In genomic region chr5:134555889-134556311, GRCh38 we compare ENCODE assay signal across 8 cellular contexts. TPM values are rescaled to one million over a fixed set of nuclear protein-coding genes. Genes with fewer than 3 reads are reported as not detected.
DNase-seq lines count a peak whose midpoint lies in the region; ATAC-seq lines count a peak whose summit lies in the region.

No MANE protein-coding gene starts in this region.

- ATAC-seq in Right ventricle myocardium inferior (no peak), HG03521 (IDR thresholded peaks at IDR 0.05; ENCODE audit: unreplicated experiment) (no peak)

- intact Hi-C loops in Right ventricle myocardium inferior (cut with DNase I) (loop anchor here (2.0 kb wide), 1 partner anchor 29 kb away; no protein-coding TSS in a partner anchor), cardiac septum (cut with DNase I) (no loop called here)

- DNase-seq in Right ventricle myocardium inferior (ENCODE audit: missing footprints), result peak; percentile 85
- DNase-seq in cardiac septum (ENCODE audit: low spot score), result no peak
- DNase-seq in MV-4-11 (lab: John Stamatoyannopoulos, UW), result peak; percentile 13
- peak; percentile 66 to 79 for DNase-seq in activated CD4-positive, alpha-beta T cell treated with anti-CD3 and anti-CD28 coated beads for 24 hours (ENCODE audit: low read depth in 2 of 2)
- peak; percentile 13 to 36 for DNase-seq in cerebellar nuclear complex (lab: John Stamatoyannopoulos, UW)
- DNase-seq in medulla oblongata (ENCODE audit: extremely low spot score), result peak; percentile 30
- DNase-seq in stimulated activated CD8-positive, alpha-beta memory T cell treated with anti-CD3 and anti-CD28 coated beads, Interleukin-4, amount 100 ng/mL, for 24 hours (ENCODE audit: low read depth), result peak; percentile 72

RNA-seq across cellular contexts. Expression of gene JADE2, which starts 30.4 kb away (rescaled TPM):
- total RNA-seq in Right ventricle myocardium inferior (24.6 TPM), cardiac septum (25.7 TPM)
